ENCODE assay signal across 1 cellular context in the genomic region with DNA sequence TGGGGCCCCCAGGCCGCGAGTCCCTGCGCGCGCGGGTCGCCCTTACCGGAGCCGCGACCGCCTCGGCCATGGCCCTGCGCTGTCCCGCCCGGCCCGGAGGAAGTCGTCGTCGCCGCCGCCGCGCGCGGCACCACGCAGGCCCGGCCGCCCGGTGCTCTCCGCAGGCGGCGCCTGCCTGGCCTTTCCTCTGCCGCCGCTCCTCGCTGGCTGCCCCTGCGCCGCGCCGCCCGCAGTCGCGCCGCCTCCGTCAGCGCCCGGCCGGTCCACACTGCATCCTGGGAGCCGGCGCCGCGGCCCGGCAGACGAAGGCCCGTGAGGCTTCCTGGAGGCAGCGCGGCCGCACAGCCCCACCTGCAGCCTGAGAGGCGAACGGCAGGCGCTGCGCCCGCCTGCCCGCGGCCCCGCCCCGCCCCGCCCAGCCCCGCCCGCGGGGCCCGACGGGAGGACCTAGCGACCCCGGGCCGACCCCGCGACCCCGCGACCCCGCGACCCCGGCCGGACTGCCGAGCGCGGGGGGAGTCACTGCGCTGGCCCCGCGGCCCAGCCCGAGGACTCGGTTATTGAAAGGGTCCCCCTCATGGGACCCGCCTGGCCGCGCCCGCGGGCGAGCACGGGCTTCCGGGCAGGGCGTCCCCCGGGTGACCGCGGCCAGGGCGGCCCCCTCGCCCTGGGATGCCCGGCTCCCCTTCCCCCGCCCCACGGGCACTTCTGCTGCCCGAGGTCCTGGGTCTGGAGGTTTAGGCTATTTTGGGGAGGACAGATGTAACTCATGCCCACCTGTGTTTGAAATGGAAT.
TF ChIP-seq lines count a peak whose summit lies in the region.

A gene (minus strand): TSS at position 343 of the 795 bp plus-strand sequence. CDS start 273 bp downstream, at position 70.

TF ChIP-seq in K562, 482 proteins besides CTCF, POLR2A, EP300 and RAD21 (continued from another document and continues in another):
- TF ChIP-seq, protein P1, sequence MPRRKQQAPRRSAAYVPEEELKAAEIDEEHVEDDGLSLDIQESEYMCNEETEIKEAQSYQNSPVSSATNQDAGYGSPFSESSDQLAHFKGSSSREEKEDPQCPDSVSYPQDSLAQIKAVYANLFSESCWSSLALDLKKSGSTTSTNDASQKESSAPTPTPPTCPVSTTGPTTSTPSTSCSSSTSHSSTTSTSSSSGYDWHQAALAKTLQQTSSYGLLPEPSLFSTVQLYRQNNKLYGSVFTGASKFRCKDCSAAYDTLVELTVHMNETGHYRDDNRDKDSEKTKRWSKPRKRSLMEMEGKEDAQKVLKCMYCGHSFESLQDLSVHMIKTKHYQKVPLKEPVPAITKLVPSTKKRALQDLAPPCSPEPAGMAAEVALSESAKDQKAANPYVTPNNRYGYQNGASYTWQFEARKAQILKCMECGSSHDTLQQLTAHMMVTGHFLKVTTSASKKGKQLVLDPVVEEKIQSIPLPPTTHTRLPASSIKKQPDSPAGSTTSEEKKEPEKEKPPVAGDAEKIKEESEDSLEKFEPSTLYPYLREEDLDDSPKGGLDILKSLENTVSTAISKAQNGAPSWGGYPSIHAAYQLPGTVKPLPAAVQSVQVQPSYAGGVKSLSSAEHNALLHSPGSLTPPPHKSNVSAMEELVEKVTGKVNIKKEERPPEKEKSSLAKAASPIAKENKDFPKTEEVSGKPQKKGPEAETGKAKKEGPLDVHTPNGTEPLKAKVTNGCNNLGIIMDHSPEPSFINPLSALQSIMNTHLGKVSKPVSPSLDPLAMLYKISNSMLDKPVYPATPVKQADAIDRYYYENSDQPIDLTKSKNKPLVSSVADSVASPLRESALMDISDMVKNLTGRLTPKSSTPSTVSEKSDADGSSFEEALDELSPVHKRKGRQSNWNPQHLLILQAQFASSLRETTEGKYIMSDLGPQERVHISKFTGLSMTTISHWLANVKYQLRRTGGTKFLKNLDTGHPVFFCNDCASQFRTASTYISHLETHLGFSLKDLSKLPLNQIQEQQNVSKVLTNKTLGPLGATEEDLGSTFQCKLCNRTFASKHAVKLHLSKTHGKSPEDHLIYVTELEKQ (CRISPR knock-in tag; IDR thresholded peaks at IDR 0.05) = no peak
- no peak for TF ChIP-seq XRCC4 (IDR thresholded peaks at IDR 0.05; ENCODE audit: extremely low read depth, insufficient read depth, insufficient read length)
- TF ChIP-seq, protein P2, sequence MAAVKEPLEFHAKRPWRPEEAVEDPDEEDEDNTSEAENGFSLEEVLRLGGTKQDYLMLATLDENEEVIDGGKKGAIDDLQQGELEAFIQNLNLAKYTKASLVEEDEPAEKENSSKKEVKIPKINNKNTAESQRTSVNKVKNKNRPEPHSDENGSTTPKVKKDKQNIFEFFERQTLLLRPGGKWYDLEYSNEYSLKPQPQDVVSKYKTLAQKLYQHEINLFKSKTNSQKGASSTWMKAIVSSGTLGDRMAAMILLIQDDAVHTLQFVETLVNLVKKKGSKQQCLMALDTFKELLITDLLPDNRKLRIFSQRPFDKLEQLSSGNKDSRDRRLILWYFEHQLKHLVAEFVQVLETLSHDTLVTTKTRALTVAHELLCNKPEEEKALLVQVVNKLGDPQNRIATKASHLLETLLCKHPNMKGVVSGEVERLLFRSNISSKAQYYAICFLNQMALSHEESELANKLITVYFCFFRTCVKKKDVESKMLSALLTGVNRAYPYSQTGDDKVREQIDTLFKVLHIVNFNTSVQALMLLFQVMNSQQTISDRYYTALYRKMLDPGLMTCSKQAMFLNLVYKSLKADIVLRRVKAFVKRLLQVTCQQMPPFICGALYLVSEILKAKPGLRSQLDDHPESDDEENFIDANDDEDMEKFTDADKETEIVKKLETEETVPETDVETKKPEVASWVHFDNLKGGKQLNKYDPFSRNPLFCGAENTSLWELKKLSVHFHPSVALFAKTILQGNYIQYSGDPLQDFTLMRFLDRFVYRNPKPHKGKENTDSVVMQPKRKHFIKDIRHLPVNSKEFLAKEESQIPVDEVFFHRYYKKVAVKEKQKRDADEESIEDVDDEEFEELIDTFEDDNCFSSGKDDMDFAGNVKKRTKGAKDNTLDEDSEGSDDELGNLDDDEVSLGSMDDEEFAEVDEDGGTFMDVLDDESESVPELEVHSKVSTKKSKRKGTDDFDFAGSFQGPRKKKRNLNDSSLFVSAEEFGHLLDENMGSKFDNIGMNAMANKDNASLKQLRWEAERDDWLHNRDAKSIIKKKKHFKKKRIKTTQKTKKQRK (IDR thresholded peaks at IDR 0.05; ENCODE audit: borderline replicate concordance, low read depth, low read length) = no peak
- no peak for TF ChIP-seq ZNF274 (IDR thresholded peaks at IDR 0.05; ENCODE audit: borderline replicate concordance, low read depth, low read length)
- TF ChIP-seq XRCC3 (IDR thresholded peaks at IDR 0.05) = no peak
- TF ChIP-seq, protein P3, sequence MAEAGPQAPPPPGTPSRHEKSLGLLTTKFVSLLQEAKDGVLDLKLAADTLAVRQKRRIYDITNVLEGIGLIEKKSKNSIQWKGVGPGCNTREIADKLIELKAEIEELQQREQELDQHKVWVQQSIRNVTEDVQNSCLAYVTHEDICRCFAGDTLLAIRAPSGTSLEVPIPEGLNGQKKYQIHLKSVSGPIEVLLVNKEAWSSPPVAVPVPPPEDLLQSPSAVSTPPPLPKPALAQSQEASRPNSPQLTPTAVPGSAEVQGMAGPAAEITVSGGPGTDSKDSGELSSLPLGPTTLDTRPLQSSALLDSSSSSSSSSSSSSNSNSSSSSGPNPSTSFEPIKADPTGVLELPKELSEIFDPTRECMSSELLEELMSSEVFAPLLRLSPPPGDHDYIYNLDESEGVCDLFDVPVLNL (CRISPR knock-in tag; IDR thresholded peaks at IDR 0.05; ENCODE audit: low read depth) = no peak
- TF ChIP-seq, protein P4, sequence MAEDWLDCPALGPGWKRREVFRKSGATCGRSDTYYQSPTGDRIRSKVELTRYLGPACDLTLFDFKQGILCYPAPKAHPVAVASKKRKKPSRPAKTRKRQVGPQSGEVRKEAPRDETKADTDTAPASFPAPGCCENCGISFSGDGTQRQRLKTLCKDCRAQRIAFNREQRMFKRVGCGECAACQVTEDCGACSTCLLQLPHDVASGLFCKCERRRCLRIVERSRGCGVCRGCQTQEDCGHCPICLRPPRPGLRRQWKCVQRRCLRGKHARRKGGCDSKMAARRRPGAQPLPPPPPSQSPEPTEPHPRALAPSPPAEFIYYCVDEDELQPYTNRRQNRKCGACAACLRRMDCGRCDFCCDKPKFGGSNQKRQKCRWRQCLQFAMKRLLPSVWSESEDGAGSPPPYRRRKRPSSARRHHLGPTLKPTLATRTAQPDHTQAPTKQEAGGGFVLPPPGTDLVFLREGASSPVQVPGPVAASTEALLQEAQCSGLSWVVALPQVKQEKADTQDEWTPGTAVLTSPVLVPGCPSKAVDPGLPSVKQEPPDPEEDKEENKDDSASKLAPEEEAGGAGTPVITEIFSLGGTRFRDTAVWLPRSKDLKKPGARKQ (CRISPR knock-in tag; IDR thresholded peaks at IDR 0.05) = no peak
- TF ChIP-seq TGIF2 (CRISPR knock-in tag; IDR thresholded peaks at IDR 0.05) = no peak
- TF ChIP-seq, protein P5, sequence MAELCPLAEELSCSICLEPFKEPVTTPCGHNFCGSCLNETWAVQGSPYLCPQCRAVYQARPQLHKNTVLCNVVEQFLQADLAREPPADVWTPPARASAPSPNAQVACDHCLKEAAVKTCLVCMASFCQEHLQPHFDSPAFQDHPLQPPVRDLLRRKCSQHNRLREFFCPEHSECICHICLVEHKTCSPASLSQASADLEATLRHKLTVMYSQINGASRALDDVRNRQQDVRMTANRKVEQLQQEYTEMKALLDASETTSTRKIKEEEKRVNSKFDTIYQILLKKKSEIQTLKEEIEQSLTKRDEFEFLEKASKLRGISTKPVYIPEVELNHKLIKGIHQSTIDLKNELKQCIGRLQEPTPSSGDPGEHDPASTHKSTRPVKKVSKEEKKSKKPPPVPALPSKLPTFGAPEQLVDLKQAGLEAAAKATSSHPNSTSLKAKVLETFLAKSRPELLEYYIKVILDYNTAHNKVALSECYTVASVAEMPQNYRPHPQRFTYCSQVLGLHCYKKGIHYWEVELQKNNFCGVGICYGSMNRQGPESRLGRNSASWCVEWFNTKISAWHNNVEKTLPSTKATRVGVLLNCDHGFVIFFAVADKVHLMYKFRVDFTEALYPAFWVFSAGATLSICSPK (IDR thresholded peaks at IDR 0.05; ENCODE audit: borderline replicate concordance) = no peak
- TF ChIP-seq, protein P6, sequence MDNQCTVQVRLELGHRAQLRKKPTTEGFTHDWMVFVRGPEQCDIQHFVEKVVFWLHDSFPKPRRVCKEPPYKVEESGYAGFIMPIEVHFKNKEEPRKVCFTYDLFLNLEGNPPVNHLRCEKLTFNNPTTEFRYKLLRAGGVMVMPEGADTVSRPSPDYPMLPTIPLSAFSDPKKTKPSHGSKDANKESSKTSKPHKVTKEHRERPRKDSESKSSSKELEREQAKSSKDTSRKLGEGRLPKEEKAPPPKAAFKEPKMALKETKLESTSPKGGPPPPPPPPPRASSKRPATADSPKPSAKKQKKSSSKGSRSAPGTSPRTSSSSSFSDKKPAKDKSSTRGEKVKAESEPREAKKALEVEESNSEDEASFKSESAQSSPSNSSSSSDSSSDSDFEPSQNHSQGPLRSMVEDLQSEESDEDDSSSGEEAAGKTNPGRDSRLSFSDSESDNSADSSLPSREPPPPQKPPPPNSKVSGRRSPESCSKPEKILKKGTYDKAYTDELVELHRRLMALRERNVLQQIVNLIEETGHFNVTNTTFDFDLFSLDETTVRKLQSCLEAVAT (IDR thresholded peaks at IDR 0.05) = no peak
- TF ChIP-seq, protein P7, sequence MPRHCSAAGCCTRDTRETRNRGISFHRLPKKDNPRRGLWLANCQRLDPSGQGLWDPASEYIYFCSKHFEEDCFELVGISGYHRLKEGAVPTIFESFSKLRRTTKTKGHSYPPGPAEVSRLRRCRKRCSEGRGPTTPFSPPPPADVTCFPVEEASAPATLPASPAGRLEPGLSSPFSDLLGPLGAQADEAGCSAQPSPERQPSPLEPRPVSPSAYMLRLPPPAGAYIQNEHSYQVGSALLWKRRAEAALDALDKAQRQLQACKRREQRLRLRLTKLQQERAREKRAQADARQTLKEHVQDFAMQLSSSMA (CRISPR knock-in tag; IDR thresholded peaks at IDR 0.05) = no peak
- TF ChIP-seq SMAD2 (IDR thresholded peaks at IDR 0.05; ENCODE audit: low read depth, low read length) = no peak
- TF ChIP-seq ASH1L (IDR thresholded peaks at IDR 0.05; ENCODE audit: borderline replicate concordance, low read depth, partially characterized antibody) = no peak
- TF ChIP-seq FOXK1 (CRISPR knock-in tag; IDR thresholded peaks at IDR 0.05; ENCODE audit: borderline replicate concordance) = no peak
- TF ChIP-seq CBX2 (IDR thresholded peaks at IDR 0.05; ENCODE audit: insufficient read depth, low read length, poor library complexity, severe bottlenecking) = no peak
- TF ChIP-seq, protein P8, sequence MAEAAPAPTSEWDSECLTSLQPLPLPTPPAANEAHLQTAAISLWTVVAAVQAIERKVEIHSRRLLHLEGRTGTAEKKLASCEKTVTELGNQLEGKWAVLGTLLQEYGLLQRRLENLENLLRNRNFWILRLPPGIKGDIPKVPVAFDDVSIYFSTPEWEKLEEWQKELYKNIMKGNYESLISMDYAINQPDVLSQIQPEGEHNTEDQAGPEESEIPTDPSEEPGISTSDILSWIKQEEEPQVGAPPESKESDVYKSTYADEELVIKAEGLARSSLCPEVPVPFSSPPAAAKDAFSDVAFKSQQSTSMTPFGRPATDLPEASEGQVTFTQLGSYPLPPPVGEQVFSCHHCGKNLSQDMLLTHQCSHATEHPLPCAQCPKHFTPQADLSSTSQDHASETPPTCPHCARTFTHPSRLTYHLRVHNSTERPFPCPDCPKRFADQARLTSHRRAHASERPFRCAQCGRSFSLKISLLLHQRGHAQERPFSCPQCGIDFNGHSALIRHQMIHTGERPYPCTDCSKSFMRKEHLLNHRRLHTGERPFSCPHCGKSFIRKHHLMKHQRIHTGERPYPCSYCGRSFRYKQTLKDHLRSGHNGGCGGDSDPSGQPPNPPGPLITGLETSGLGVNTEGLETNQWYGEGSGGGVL (CRISPR knock-in tag; IDR thresholded peaks at IDR 0.05) = no peak
- TF ChIP-seq, protein P9, sequence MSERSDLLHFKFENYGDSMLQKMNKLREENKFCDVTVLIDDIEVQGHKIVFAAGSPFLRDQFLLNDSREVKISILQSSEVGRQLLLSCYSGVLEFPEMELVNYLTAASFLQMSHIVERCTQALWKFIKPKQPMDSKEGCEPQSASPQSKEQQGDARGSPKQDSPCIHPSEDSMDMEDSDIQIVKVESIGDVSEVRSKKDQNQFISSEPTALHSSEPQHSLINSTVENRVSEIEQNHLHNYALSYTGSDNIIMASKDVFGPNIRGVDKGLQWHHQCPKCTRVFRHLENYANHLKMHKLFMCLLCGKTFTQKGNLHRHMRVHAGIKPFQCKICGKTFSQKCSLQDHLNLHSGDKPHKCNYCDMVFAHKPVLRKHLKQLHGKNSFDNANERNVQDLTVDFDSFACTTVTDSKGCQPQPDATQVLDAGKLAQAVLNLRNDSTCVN (CRISPR knock-in tag; IDR thresholded peaks at IDR 0.05) = no peak
- 0 out of 2 replicates have a peak, but pooled peaks have one; percentile 13 for TF ChIP-seq ZNF583 (CRISPR knock-in tag; IDR thresholded peaks at IDR 0.05)
- peak; percentile 96 for TF ChIP-seq CXXC5 (CRISPR knock-in tag; IDR thresholded peaks at IDR 0.05)
- TF ChIP-seq NCOA1 (IDR thresholded peaks at IDR 0.05; ENCODE audit: low read depth) = no peak
- no peak for TF ChIP-seq HNRNPUL1 (IDR thresholded peaks at IDR 0.05; ENCODE audit: low read length)
- TF ChIP-seq, protein P10, sequence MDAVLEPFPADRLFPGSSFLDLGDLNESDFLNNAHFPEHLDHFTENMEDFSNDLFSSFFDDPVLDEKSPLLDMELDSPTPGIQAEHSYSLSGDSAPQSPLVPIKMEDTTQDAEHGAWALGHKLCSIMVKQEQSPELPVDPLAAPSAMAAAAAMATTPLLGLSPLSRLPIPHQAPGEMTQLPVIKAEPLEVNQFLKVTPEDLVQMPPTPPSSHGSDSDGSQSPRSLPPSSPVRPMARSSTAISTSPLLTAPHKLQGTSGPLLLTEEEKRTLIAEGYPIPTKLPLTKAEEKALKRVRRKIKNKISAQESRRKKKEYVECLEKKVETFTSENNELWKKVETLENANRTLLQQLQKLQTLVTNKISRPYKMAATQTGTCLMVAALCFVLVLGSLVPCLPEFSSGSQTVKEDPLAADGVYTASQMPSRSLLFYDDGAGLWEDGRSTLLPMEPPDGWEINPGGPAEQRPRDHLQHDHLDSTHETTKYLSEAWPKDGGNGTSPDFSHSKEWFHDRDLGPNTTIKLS (IDR thresholded peaks at IDR 0.05; ENCODE audit: borderline replicate concordance, low read depth) = peak; percentile 24; the same call in 1 of the 2 replicates
- TF ChIP-seq, protein P11, sequence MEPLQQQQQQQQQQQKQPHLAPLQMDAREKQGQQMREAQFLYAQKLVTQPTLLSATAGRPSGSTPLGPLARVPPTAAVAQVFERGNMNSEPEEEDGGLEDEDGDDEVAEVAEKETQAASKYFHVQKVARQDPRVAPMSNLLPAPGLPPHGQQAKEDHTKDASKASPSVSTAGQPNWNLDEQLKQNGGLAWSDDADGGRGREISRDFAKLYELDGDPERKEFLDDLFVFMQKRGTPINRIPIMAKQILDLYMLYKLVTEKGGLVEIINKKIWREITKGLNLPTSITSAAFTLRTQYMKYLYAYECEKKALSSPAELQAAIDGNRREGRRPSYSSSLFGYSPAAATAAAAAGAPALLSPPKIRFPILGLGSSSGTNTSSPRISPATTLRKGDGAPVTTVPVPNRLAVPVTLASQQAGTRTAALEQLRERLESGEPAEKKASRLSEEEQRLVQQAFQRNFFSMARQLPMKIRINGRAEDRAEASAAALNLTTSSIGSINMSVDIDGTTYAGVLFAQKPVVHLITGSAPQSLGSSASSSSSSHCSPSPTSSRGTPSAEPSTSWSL (CRISPR knock-in tag; IDR thresholded peaks at IDR 0.05; ENCODE audit: borderline replicate concordance) = no peak
- no peak for TF ChIP-seq RBM15 (IDR thresholded peaks at IDR 0.05; ENCODE audit: insufficient read depth, low read length)
